In genomic region chr1:156767101-156767878, GRCh38 we compare ENCODE assay signal across 8 cellular contexts. TPM values are rescaled to one million over a fixed set of nuclear protein-coding genes. Genes with fewer than 3 reads are reported as not detected.
DNase-seq lines count a peak whose midpoint lies in the region; ATAC-seq and TF ChIP-seq lines count a peak whose summit lies in the region.

PRCC (plus strand) TSS chr1:156767535; CDS start chr1:156767772, 237 bp downstream.

- intact Hi-C loops in Right ventricle myocardium inferior (cut with DNase I) (loop anchor here (1.0 to 2.0 kb wide), 3 partner anchors 16 to 39 kb away; partner anchors contain the start of genes HDGF, ISG20L2, METTL25B and MRPL24), ovary (cut with DNase I) (loop anchor here in 1 of 4 donors (2.0 kb wide), 1 partner anchor 26 kb away; the partner anchor contains the start of gene MRPL24), tibial artery (cut with DNase I; ENCODE audit: low total_unique reads) (no loop called here)

- no peaks in the 10 kb centered on the region for H3K27me3 ChIP-seq in ovary
- H3K27me3 ChIP-seq in tibial artery, result no peaks in the 10 kb centered on the region

- no peaks in the 10 kb centered on the region for H3K9me3 ChIP-seq in ovary
- H3K9me3 ChIP-seq in tibial artery, result no peaks in the 10 kb centered on the region

- H3K4me3 ChIP-seq in ovary (peak within 1 kb of the TSS; percentile 85), tibial artery (peak within 1 kb of the TSS; percentile 82 to 96)

- ATAC-seq in HG02623 (IDR thresholded peaks at IDR 0.05; ENCODE audit: unreplicated experiment) (peak; percentile 92), Right ventricle myocardium inferior (peak; percentile 96)

- peak; percentile 70 for TF ChIP-seq POLR2A in ovary (IDR thresholded peaks at IDR 0.05)

- no peak for TF ChIP-seq CTCF in GM10266 (IDR thresholded peaks at IDR 0.05; ENCODE audit: control insufficient read depth, insufficient read depth, low read depth, missing control alignments)
- TF ChIP-seq CTCF in ovary (IDR thresholded peaks at IDR 0.05), result no peak
- no peak for TF ChIP-seq CTCF in tibial artery (IDR thresholded peaks at IDR 0.05)

- no peaks in the 10 kb centered on the region for H3K36me3 ChIP-seq in ovary
- peaks cover 0 to 17% (median 8%) of the 10 kb centered on the region in 3 donors for H3K36me3 ChIP-seq in tibial artery

- H3K4me1 ChIP-seq in ovary (ENCODE audit: insufficient read depth) (no peaks in the 10 kb centered on the region), tibial artery (peaks cover 0 to 48% (median 38%) of the 10 kb centered on the region in 4 donors)

- DNase-seq in GM10266 (ENCODE audit: extremely low spot score) (peak; percentile 89), NCI-H1105 (lab: John Stamatoyannopoulos, UW) (peak; percentile 99), SKM-1 treated with dmso at 0.1 percent for 144 hours (lab: John Stamatoyannopoulos, UW; ENCODE audit: unreplicated experiment) (peak; percentile 100), Right ventricle myocardium inferior (ENCODE audit: missing footprints) (peak; percentile 98), ovary (peak; percentile 96 to 98 (median 97)), tibial artery (peak; percentile 99)
- peak; percentile 93 for DNase-seq in activated naive CD8-positive, alpha-beta T cell treated with anti-CD3 and anti-CD28 coated beads, Interleukin-2, amount 50 U/mL, for 16 hours (ENCODE audit: low read depth, low spot score)

- TF ChIP-seq EP300 in ovary (IDR thresholded peaks at IDR 0.05), result no peak

- 0% methylated on average over 34 to 50 of the region's 50 CpGs for WGBS in ovary, 3 donors

- peak within 1 kb of the TSS; percentile 70 to 83 for H3K27ac ChIP-seq in ovary
- peak within 1 kb of the TSS; percentile 95 to 97 for H3K27ac ChIP-seq in tibial artery

RNA-seq across cellular contexts. Expression of gene PRCC, which starts in this region (rescaled TPM):
- total RNA-seq in Right ventricle myocardium inferior, result 42.9 TPM
- total RNA-seq in ovary, result 10 to 100 TPM; 24.7 to 65.2 (median 50.9) TPM
- 10 to 100 TPM; 38.6 to 72.5 TPM for polyA plus RNA-seq in ovary

Comparison
In these comparisons a context has a peak if more than half of its experiments do, and no peak if none do; other contexts are left out.
1. Peak in every context shown above with its lines: DNase-seq, ATAC-seq, H3K4me3 ChIP-seq and H3K27ac ChIP-seq.